In genomic region chr13:34152409-34152808, GRCh38 we compare ENCODE assay signal across 18 cellular contexts.
A peak's percentile ranks its signal among the peaks of the same experiment; 100 is the strongest.
DNase-seq lines count a peak whose midpoint lies in the region; ATAC-seq, FAIRE-seq and TF ChIP-seq lines count a peak whose summit lies in the region.
"Had no signal": no experiment of that assay in that cellular context is flagged by ENCODE, and none has a peak within 500 bp of the region (broad histone marks: within the 10 kb centered on the region; RNA-seq: fewer than 3 reads in every experiment).

No MANE protein-coding gene starts in this region.

- TF ChIP-seq CTCF in H9 (conservative IDR thresholded peaks at IDR 0.05) (no peak), ascending aorta (IDR thresholded peaks at IDR 0.05) (no peak), hepatocyte (IDR thresholded peaks at IDR 0.05; ENCODE audit: poor library complexity) (no peak), esophagus squamous epithelium (IDR thresholded peaks at IDR 0.05) (no peak)

- WGBS in H9 (ENCODE audit: extremely low coverage, insufficient read length, low lambda C conversion rate), result no CpG with 5 or more reads among the region's 4 CpGs
- WGBS in hepatocyte (ENCODE audit: low lambda C conversion rate, missing lambda C conversion rate), result 72% methylated on average over 4 of the region's 4 CpGs
- WGBS in small intestine, 3 donors, result 28 to 65% (median 44%) methylated on average over 4 of the region's 4 CpGs
- 28 to 61% methylated on average over 4 of the region's 4 CpGs for WGBS in esophagus squamous epithelium, 2 donors

- intact Hi-C loops in ascending aorta (cut with DNase I), result loop anchor here (10.0 kb wide), 2 partner anchors 312 to 338 kb away; partner anchors contain the start of gene RFC3
- intact Hi-C loops in esophagus squamous epithelium (cut with DNase I), result no loop called here

- no peak overlapping the region for H3K4me3 ChIP-seq in ascending aorta
- H3K4me3 ChIP-seq in hepatocyte, result no peak overlapping the region
- H3K4me3 ChIP-seq in small intestine (ENCODE audit: low read depth in 1 of 2, low read length in 2 of 2), result no peak overlapping the region
- no peak overlapping the region for H3K4me3 ChIP-seq in esophagus squamous epithelium
- H3K4me3 ChIP-seq: K562, PC-9 had no signal

- H3K9me3 ChIP-seq in H9 (ENCODE audit: control insufficient read depth, low read depth, low read length) (no peaks in the 10 kb centered on the region), ascending aorta (no peaks in the 10 kb centered on the region), hepatocyte (ENCODE audit: low read depth) (no peaks in the 10 kb centered on the region), small intestine (ENCODE audit: control insufficient read depth, low read depth) (no peaks in the 10 kb centered on the region), esophagus squamous epithelium (no peaks in the 10 kb centered on the region)
- H3K9me3 ChIP-seq: BE2C had no signal

- H3K18ac ChIP-seq in H9 (ENCODE audit: insufficient read length, low read depth, low read length), result peak overlapping the region; percentile 31

- no peaks in the 10 kb centered on the region for H3K79me1 ChIP-seq in H9 (ENCODE audit: insufficient read depth, low read depth, low read length, poor library complexity, severe bottlenecking)

- H3K56ac ChIP-seq in H9 (ENCODE audit: insufficient read length, low read depth, low read length), result no peak overlapping the region

- H3T11ph ChIP-seq in H9 (ENCODE audit: low read length), result no peak overlapping the region

- no peak for FAIRE-seq in small intestine (lab: Jason Lieb, UNC)
- FAIRE-seq: D721Med, K562 had no signal

- no peaks in the 10 kb centered on the region for H3K27me3 Mint-ChIP-seq in H9 (ENCODE audit: low read depth)

- no peak overlapping the region for H3K14ac ChIP-seq in H9 (ENCODE audit: insufficient read depth, low read length)

- H3K4ac ChIP-seq in H9 (ENCODE audit: low read depth, low read length), result no peak overlapping the region

- H3K4me1 Mint-ChIP-seq in H9, result peaks cover 18 to 24% of the 10 kb centered on the region in 2 experiments

- H3K27ac ChIP-seq in H9 (ENCODE audit: insufficient read length, low read depth, low read length) (no peak overlapping the region), ascending aorta (peak overlapping the region; percentile 88), hepatocyte (peak overlapping the region; percentile 59), small intestine (ENCODE audit: low read depth in 1 of 2, low read length in 1 of 2) (no peak overlapping the region), esophagus squamous epithelium (no peak overlapping the region)
- H3K27ac ChIP-seq: PC-9 had no signal

- no peak for TF ChIP-seq POLR2A in esophagus squamous epithelium (IDR thresholded peaks at IDR 0.05)

- no peaks in the 10 kb centered on the region for H3K36me3 Mint-ChIP-seq in H9 (ENCODE audit: insufficient read depth in 1 of 3, low read depth in 3 of 3)
- H3K36me3 Mint-ChIP-seq: CD8-positive, alpha-beta T cell had no signal

- no peak overlapping the region for H2BK12ac ChIP-seq in H9 (ENCODE audit: insufficient read length, low read depth, low read length)

- H2AK5ac ChIP-seq in H9 (ENCODE audit: insufficient read length, low read length), result no peak overlapping the region

- no peak overlapping the region for H3K23ac ChIP-seq in H9 (ENCODE audit: insufficient read length, low read depth, low read length)

- H2AFZ ChIP-seq in H9 (ENCODE audit: low read length) (no peak overlapping the region), hepatocyte (no peak overlapping the region)
- H2AFZ ChIP-seq: PC-9 had no signal

- DNase-seq in H9, result no peak
- no peak for DNase-seq in ascending aorta (ENCODE audit: low spot score in 2 of 2)
- no peak for DNase-seq in hepatocyte (ENCODE audit: low spot score)
- DNase-seq in small intestine, result peak; percentile 74
- DNase-seq in esophagus squamous epithelium (lab: John Stamatoyannopoulos, UW), result no peak
- DNase-seq: BE2C; CD8-positive, alpha-beta T cell; HCEC 1CT; MV-4-11; NCI-H1417; NCI-H187 treated with DMSO at 0.1 percent for 48 hours; NCI-H446 treated with DMSO at 0.1 percent for 48 hours; NCI-H748 treated with DMSO at 0.1 percent for 48 hours had no signal

- no peak overlapping the region for H2BK15ac ChIP-seq in H9 (ENCODE audit: low read depth, low read length)

- H3K27me3 ChIP-seq in H9 (ENCODE audit: insufficient read depth, low read length) (no peaks in the 10 kb centered on the region), ascending aorta (no peaks in the 10 kb centered on the region), hepatocyte (no peaks in the 10 kb centered on the region), small intestine (ENCODE audit: control insufficient read depth in 2 of 2, insufficient read depth in 2 of 2, low read length in 2 of 2) (no peaks in the 10 kb centered on the region), esophagus squamous epithelium (peaks cover 0 to 40% (median 3%) of the 10 kb centered on the region in 4 donors)
- H3K27me3 ChIP-seq: BE2C had no signal

- no peak overlapping the region for H3K27ac Mint-ChIP-seq in H9
- H3K27ac Mint-ChIP-seq: CD8-positive, alpha-beta T cell had no signal

- H3K4me2 ChIP-seq in H9 (ENCODE audit: insufficient read depth, insufficient read length, low read length) (no peak overlapping the region), hepatocyte (no peak overlapping the region)
- H3K4me2 ChIP-seq: PC-9 had no signal

- H3K36me3 ChIP-seq in ascending aorta (no peaks in the 10 kb centered on the region), hepatocyte (replicated peaks; ENCODE audit: insufficient read depth, low read depth) (no peaks in the 10 kb centered on the region), small intestine (ENCODE audit: control insufficient read depth in 2 of 2, insufficient read depth in 2 of 2, low read length in 2 of 2) (no peaks in the 10 kb centered on the region), esophagus squamous epithelium (no peaks in the 10 kb centered on the region)
- H3K36me3 ChIP-seq: BE2C had no signal

- H3K9me2 ChIP-seq in hepatocyte (replicated peaks; ENCODE audit: insufficient read depth), result no peaks in the 10 kb centered on the region

- H2BK20ac ChIP-seq in H9 (ENCODE audit: low read depth, low read length, poor library complexity, severe bottlenecking), result no peak overlapping the region

- no peak overlapping the region for H2BK120ac ChIP-seq in H9 (ENCODE audit: low read depth, low read length, poor library complexity, severe bottlenecking)

- H4K20me1 ChIP-seq in H9 (ENCODE audit: control insufficient read depth, insufficient read depth, insufficient read length) (no peaks in the 10 kb centered on the region), hepatocyte (ENCODE audit: insufficient read depth, poor library complexity, severe bottlenecking) (no peaks in the 10 kb centered on the region)

- no peak overlapping the region for H3K9ac ChIP-seq in H9 (ENCODE audit: extremely low read depth, insufficient read length, low read length)

- no peak overlapping the region for H4K8ac ChIP-seq in H9 (replicated peaks; ENCODE audit: insufficient read length, low read depth, low read length)

- H3K23me2 ChIP-seq in H9 (ENCODE audit: insufficient read length, low read depth, low read length, poor library complexity, severe bottlenecking), result no peaks in the 10 kb centered on the region

- H3K4me3 Mint-ChIP-seq in H9, result no peak overlapping the region
- H3K4me3 Mint-ChIP-seq: CD8-positive, alpha-beta T cell had no signal

- no peaks in the 10 kb centered on the region for H3K9me3 Mint-ChIP-seq in H9
- H3K9me3 Mint-ChIP-seq: CD8-positive, alpha-beta T cell had no signal

- H3K79me2 ChIP-seq in H9 (ENCODE audit: insufficient read depth, low read length), result 0 out of 2 replicates have a peak, but pooled peaks cover 1% of the 10 kb centered on the region
- no peaks in the 10 kb centered on the region for H3K79me2 ChIP-seq in hepatocyte

- no peaks in the 10 kb centered on the region; the same call in none of the 2 replicates for H3K4me1 ChIP-seq in H9 (ENCODE audit: insufficient read depth, low read length)
- H3K4me1 ChIP-seq in ascending aorta, result peaks cover 5 to 23% of the 10 kb centered on the region in 2 donors
- peaks cover 32% of the 10 kb centered on the region for H3K4me1 ChIP-seq in hepatocyte (ENCODE audit: insufficient read depth)
- H3K4me1 ChIP-seq in small intestine (ENCODE audit: control insufficient read depth in 2 of 2, insufficient read depth in 1 of 2, low read depth in 1 of 2, low read length in 1 of 2), result no peaks in the 10 kb centered on the region
- H3K4me1 ChIP-seq in esophagus squamous epithelium, result peaks cover 9 to 39% (median 10%) of the 10 kb centered on the region in 3 donors

- no peak overlapping the region for H2BK5ac ChIP-seq in H9 (ENCODE audit: insufficient read length, low read length)

- no peak overlapping the region for H4K5ac ChIP-seq in H9 (ENCODE audit: insufficient read length, low read depth, low read length)

- ATAC-seq in GM18502 (IDR thresholded peaks at IDR 0.05; ENCODE audit: poor library complexity, unreplicated experiment), result no peak
- no peak for ATAC-seq in SK-N-SH treated with all-trans-retinoic acid at 6 μM for 48 hours
- ATAC-seq: CD8-positive, alpha-beta T cell; K562 had no signal

- no peak overlapping the region for H4K91ac ChIP-seq in H9 (ENCODE audit: insufficient read length, low read depth, low read length)

TF ChIP-seq in SK-N-SH treated with all-trans-retinoic acid at 6 μM for 48 hours, 23 proteins besides CTCF, POLR2A, EP300 and RAD21 (continues in another document):
- TF ChIP-seq OSR1 (CRISPR knock-in tag; IDR thresholded peaks at IDR 0.05) (no peak), POU6F1 (CRISPR knock-in tag; IDR thresholded peaks at IDR 0.05; ENCODE audit: borderline replicate concordance, low read depth) (no peak)

Comparison
In these comparisons a context has a peak if more than half of its experiments do, and no peak if none do; other contexts are left out.
1. H3K27ac ChIP-seq: peak in ascending aorta (2 of 2) and hepatocyte (single experiment); none in H9 (single experiment), small intestine (0 of 2) and esophagus squamous epithelium (0 of 4).